In the genomic region with DNA sequence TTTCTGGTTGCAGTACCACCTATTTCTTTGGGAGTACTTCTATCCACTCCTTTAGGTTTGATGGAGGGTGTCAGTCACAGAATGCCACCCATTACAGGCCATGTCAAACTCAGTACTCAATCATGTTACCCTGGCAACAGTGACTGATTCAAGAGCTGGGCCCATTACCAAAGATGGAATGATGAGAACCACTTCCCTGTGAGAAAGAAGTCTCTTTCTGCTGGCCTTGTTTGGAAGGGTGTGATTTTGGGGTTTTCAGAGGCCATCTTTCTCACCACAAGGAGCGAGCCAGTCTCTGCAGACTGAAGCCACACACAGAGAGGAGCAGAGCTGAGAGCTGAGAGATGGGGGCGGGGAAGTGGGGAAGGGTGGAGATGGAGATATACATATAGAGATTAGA, we compare ENCODE assay signal across 34 cellular contexts. TPM values are rescaled to one million over a fixed set of nuclear protein-coding genes. Genes with fewer than 3 reads are reported as not detected.
"Had no signal": no experiment of that assay in that cellular context is flagged by ENCODE, and none has a peak within 500 bp of the region (broad histone marks: within the 10 kb centered on the region; RNA-seq: fewer than 3 reads in every experiment).

No MANE protein-coding gene starts in this region.

- H3K4me1 Mint-ChIP-seq: activated B cell treated with CpG ODN at 0.5 μM for 24 hours; activated CD4-positive, alpha-beta T cell treated with anti-CD3 and anti-CD28 coated beads, Interleukin-2, amount 10 ng/mL, durations not matched to agents 24 days and 14 days; activated naive CD4-positive, alpha-beta T cell treated with anti-CD3 and anti-CD28 coated beads, Interleukin-2, amount 10 ng/mL, durations not matched to agents 7 days and 5 days; activated naive CD4-positive, alpha-beta T cell treated with anti-CD3 and anti-CD28 coated beads, Interleukin-2, amount 50 U/mL, for 24 hours; activated naive CD8-positive, alpha-beta T cell treated with anti-CD3 and anti-CD28 coated beads, Interleukin-2, amount 10 ng/mL, durations not matched to agents 7 days and 5 days; activated naive CD8-positive, alpha-beta T cell treated with anti-CD3 and anti-CD28 coated beads, Interleukin-2, amount 50 U/mL, for 24 hours had no signal

- H3K4me1 ChIP-seq: ascending aorta had no signal

- H3K9me3 Mint-ChIP-seq: activated B cell treated with CpG ODN at 0.5 μM for 24 hours; activated CD4-positive, alpha-beta memory T cell treated with anti-CD3 and anti-CD28 coated beads for 36 hours; activated CD4-positive, alpha-beta T cell treated with anti-CD3 and anti-CD28 coated beads, Interleukin-2, amount 10 ng/mL, durations not matched to agents 24 days and 14 days; activated CD8-positive, alpha-beta T cell treated with anti-CD3 and anti-CD28 coated beads for 36 hours; activated naive CD4-positive, alpha-beta T cell treated with anti-CD3 and anti-CD28 coated beads, Interleukin-2, amount 10 ng/mL, durations not matched to agents 7 days and 5 days; activated naive CD4-positive, alpha-beta T cell treated with anti-CD3 and anti-CD28 coated beads, Interleukin-2, amount 50 U/mL, for 24 hours; activated naive CD8-positive, alpha-beta T cell treated with anti-CD3 and anti-CD28 coated beads, Interleukin-2, amount 10 ng/mL, durations not matched to agents 7 days and 5 days; activated naive CD8-positive, alpha-beta T cell treated with anti-CD3 and anti-CD28 coated beads, Interleukin-2, amount 50 U/mL, for 24 hours; activated T-cell treated with anti-CD3 and anti-CD28 coated beads, Interleukin-2, amount 50 U/mL, for 24 hours; activated T-helper 2 cell treated with anti-CD3 and anti-CD28 coated beads, Interferon-gamma antibody, Interleukin-2, Interleukin-4, amounts not matched to agents 10 μg/mL and 5 μg/mL and 100 μg/mL, durations not matched to agents 14 hours and 24 hours and 36 hours; central memory CD8-positive, alpha-beta T cell; T-helper 1 cell treated with Interleukin-12 subunit alpha and Interleukin-12 subunit beta and Interleukin-4 antibody, amounts not matched to agents 30 μg/mL and 1 μg/mL, for 36 hours; T-helper 2 cell treated with Interferon-gamma antibody and Interleukin-4, amounts not matched to agents 5 μg/mL and 100 μg/mL, for 36 hours had no signal

- H3K36me3 ChIP-seq: ascending aorta, cardiac muscle cell had no signal

- DNase-seq: activated B cell treated with CpG ODN at 0.5 μM for 24 hours; activated CD4-positive, alpha-beta memory T cell treated with anti-CD3 and anti-CD28 coated beads for 36 hours; activated CD4-positive, alpha-beta T cell treated with anti-CD3 and anti-CD28 coated beads for 4 hours; activated CD4-positive, alpha-beta T cell treated with anti-CD3 and anti-CD28 coated beads, Interleukin-2, amount 10 ng/mL, durations not matched to agents 24 days and 14 days; activated CD4-positive, alpha-beta T cell treated with anti-CD3 and anti-CD28 coated beads, Interleukin-2, amount 50 U/mL, for 1 hour; activated CD4-positive, alpha-beta T cell treated with anti-CD3 and anti-CD28 coated beads, Interleukin-2, amount 50 U/mL, for 4 hours; activated CD4-positive, CD25-positive, alpha-beta regulatory T cell treated with anti-CD3 and anti-CD28 coated beads, Interleukin-2, amount 50 U/mL, for 72 hours; activated CD8-positive, alpha-beta memory T cell treated with anti-CD3 and anti-CD28 coated beads, Interleukin-2, amount 50 U/mL, for 48 hours; activated CD8-positive, alpha-beta T cell treated with anti-CD3 and anti-CD28 coated beads for 36 hours; activated effector memory CD4-positive, alpha-beta T cell treated with Interleukin-2 at 50 U/mL for 16 hours; activated gamma-delta T cell; activated naive CD4-positive, alpha-beta T cell treated with anti-CD3 and anti-CD28 coated beads, Interleukin-2, amount 10 ng/mL, durations not matched to agents 7 days and 5 days; activated naive CD4-positive, alpha-beta T cell treated with Interleukin-2 at 50 U/mL for 16 hours; activated naive CD8-positive, alpha-beta T cell treated with anti-CD3 and anti-CD28 coated beads, Interleukin-2, amount 10 ng/mL, durations not matched to agents 7 days and 5 days; activated naive CD8-positive, alpha-beta T cell treated with anti-CD3 and anti-CD28 coated beads, Interleukin-2, amount 50 U/mL, for 24 hours; activated T-cell treated with anti-CD3 and anti-CD28 coated beads, Interleukin-2, amount 50 U/mL, for 24 hours; activated T-cell treated with anti-CD3 and anti-CD28 coated beads, Interleukin-2, amount 50 U/mL, for 48 hours; amygdala; anterior cingulate cortex; caudate nucleus; cerebellar nuclear complex; T-helper 9 cell had no signal

- H3K36me3 Mint-ChIP-seq: activated CD4-positive, alpha-beta memory T cell treated with anti-CD3 and anti-CD28 coated beads for 36 hours; activated naive CD4-positive, alpha-beta T cell treated with anti-CD3 and anti-CD28 coated beads, Interleukin-2, amount 10 ng/mL, durations not matched to agents 7 days and 5 days; activated naive CD4-positive, alpha-beta T cell treated with anti-CD3 and anti-CD28 coated beads, Interleukin-2, amount 50 U/mL, for 24 hours; activated naive CD8-positive, alpha-beta T cell; activated naive CD8-positive, alpha-beta T cell treated with anti-CD3 and anti-CD28 coated beads, Interleukin-2, amount 10 ng/mL, durations not matched to agents 7 days and 5 days; brain had no signal

- H3K27me3 ChIP-seq: ascending aorta, cardiac muscle cell had no signal

- H3K27me3 Mint-ChIP-seq: activated naive CD4-positive, alpha-beta T cell treated with anti-CD3 and anti-CD28 coated beads, Interleukin-2, amount 50 U/mL, for 24 hours; activated naive CD8-positive, alpha-beta T cell; activated naive CD8-positive, alpha-beta T cell treated with anti-CD3 and anti-CD28 coated beads, Interleukin-2, amount 50 U/mL, for 24 hours; activated T-cell treated with anti-CD3 and anti-CD28 coated beads, Interleukin-2, amount 50 U/mL, for 24 hours had no signal

- H3K27ac ChIP-seq: ascending aorta, cardiac muscle cell, VCaP had no signal

- H3K4me3 Mint-ChIP-seq: activated B cell treated with CpG ODN at 0.5 μM for 24 hours; activated CD4-positive, alpha-beta memory T cell treated with anti-CD3 and anti-CD28 coated beads for 36 hours; activated CD4-positive, alpha-beta T cell treated with anti-CD3 and anti-CD28 coated beads, Interleukin-2, amount 10 ng/mL, durations not matched to agents 24 days and 14 days; activated CD8-positive, alpha-beta T cell treated with anti-CD3 and anti-CD28 coated beads for 36 hours; activated naive CD4-positive, alpha-beta T cell treated with anti-CD3 and anti-CD28 coated beads, Interleukin-2, amount 10 ng/mL, durations not matched to agents 7 days and 5 days; activated naive CD4-positive, alpha-beta T cell treated with anti-CD3 and anti-CD28 coated beads, Interleukin-2, amount 50 U/mL, for 24 hours; activated naive CD8-positive, alpha-beta T cell; activated naive CD8-positive, alpha-beta T cell treated with anti-CD3 and anti-CD28 coated beads, Interleukin-2, amount 10 ng/mL, durations not matched to agents 7 days and 5 days; activated naive CD8-positive, alpha-beta T cell treated with anti-CD3 and anti-CD28 coated beads, Interleukin-2, amount 50 U/mL, for 24 hours; activated T-cell treated with anti-CD3 and anti-CD28 coated beads, Interleukin-2, amount 50 U/mL, for 24 hours; brain; central memory CD8-positive, alpha-beta T cell; T-helper 1 cell treated with Interleukin-12 subunit alpha and Interleukin-12 subunit beta and Interleukin-4 antibody, amounts not matched to agents 30 μg/mL and 1 μg/mL, for 36 hours; T-helper 2 cell treated with Interferon-gamma antibody and Interleukin-4, amounts not matched to agents 5 μg/mL and 100 μg/mL, for 36 hours had no signal

- ATAC-seq: activated CD8-positive, alpha-beta T cell treated with anti-CD3 and anti-CD28 coated beads for 36 hours; activated naive CD8-positive, alpha-beta T cell treated with anti-CD3 and anti-CD28 coated beads, Interleukin-2, amount 50 U/mL, for 24 hours had no signal

- H3K4me3 ChIP-seq: ascending aorta, cardiac muscle cell had no signal

- H3K27ac Mint-ChIP-seq: activated B cell treated with CpG ODN at 0.5 μM for 24 hours; activated CD4-positive, alpha-beta memory T cell treated with anti-CD3 and anti-CD28 coated beads for 36 hours; activated CD4-positive, alpha-beta T cell treated with anti-CD3 and anti-CD28 coated beads, Interleukin-2, amount 10 ng/mL, durations not matched to agents 24 days and 14 days; activated CD8-positive, alpha-beta T cell treated with anti-CD3 and anti-CD28 coated beads for 36 hours; activated naive CD4-positive, alpha-beta T cell treated with anti-CD3 and anti-CD28 coated beads, Interleukin-2, amount 10 ng/mL, durations not matched to agents 7 days and 5 days; activated naive CD4-positive, alpha-beta T cell treated with anti-CD3 and anti-CD28 coated beads, Interleukin-2, amount 50 U/mL, for 24 hours; activated naive CD8-positive, alpha-beta T cell; activated naive CD8-positive, alpha-beta T cell treated with anti-CD3 and anti-CD28 coated beads, Interleukin-2, amount 10 ng/mL, durations not matched to agents 7 days and 5 days; activated naive CD8-positive, alpha-beta T cell treated with anti-CD3 and anti-CD28 coated beads, Interleukin-2, amount 50 U/mL, for 24 hours; activated T-cell treated with anti-CD3 and anti-CD28 coated beads, Interleukin-2, amount 50 U/mL, for 24 hours; activated T-helper 2 cell treated with anti-CD3 and anti-CD28 coated beads, Interferon-gamma antibody, Interleukin-2, Interleukin-4, amounts not matched to agents 10 μg/mL and 5 μg/mL and 100 μg/mL, durations not matched to agents 14 hours and 24 hours and 36 hours; brain; T-helper 1 cell treated with Interleukin-12 subunit alpha and Interleukin-12 subunit beta and Interleukin-4 antibody, amounts not matched to agents 30 μg/mL and 1 μg/mL, for 36 hours; T-helper 2 cell treated with Interferon-gamma antibody and Interleukin-4, amounts not matched to agents 5 μg/mL and 100 μg/mL, for 36 hours had no signal

- H3K9me3 ChIP-seq: ascending aorta had no signal

RNA-seq across cellular contexts. Expression of a gene that starts 13.9 kb away (rescaled TPM):
- total RNA-seq: activated CD4-positive, alpha-beta memory T cell treated with anti-CD3 and anti-CD28 coated beads for 36 hours; activated CD4-positive, alpha-beta T cell treated with anti-CD3 and anti-CD28 coated beads, Interleukin-2, amount 10 ng/mL, durations not matched to agents 24 days and 14 days; activated CD8-positive, alpha-beta memory T cell treated with anti-CD3 and anti-CD28 coated beads for 36 hours; activated CD8-positive, alpha-beta T cell treated with anti-CD3 and anti-CD28 coated beads for 36 hours; activated naive CD8-positive, alpha-beta T cell treated with anti-CD3 and anti-CD28 coated beads, Interleukin-2, amount 10 ng/mL, durations not matched to agents 7 days and 5 days; activated T-helper 2 cell treated with anti-CD3 and anti-CD28 coated beads, Interferon-gamma antibody, Interleukin-2, Interleukin-4, amounts not matched to agents 10 μg/mL and 5 μg/mL and 100 μg/mL, durations not matched to agents 14 hours and 24 hours and 36 hours; bronchial epithelial cell had no signal
